Comparison of ENCODE assay signal across 9 cellular contexts in the genomic region with DNA sequence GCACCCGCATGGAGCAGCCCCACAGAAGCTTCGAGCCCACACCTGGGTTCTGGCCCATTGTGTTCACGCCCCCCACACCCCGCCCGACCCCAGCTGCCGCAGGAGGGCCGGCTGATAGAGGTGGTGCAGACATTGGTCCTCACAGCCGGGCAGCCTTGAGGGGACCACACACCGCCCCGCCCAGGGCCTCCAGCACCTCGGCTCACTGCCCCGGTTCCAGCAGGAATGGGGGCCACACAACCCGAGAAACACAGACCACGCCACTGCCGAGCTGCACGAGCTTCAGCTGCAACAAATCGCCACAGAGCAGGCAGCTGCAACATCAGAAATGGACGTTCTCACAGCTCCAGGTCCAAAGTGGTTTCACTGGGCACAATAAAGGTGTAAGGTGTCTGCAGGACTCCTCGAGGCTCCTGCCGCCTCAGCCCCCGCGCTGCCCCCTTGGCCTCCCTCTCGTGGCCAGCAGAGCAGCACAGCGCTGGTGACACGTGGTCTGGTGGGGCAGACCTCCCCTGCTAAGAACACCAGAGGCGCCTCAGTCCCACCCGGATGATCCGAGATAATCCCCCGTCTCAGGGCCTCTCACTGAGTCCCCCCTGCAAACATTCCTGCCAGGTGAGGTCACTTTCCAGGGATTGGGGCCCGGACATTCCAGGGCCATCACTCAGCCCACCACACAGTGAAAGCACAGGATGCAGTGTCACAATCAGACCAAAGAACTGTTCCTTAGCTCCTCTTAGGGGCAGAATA.
DNase-seq lines count a peak whose midpoint lies in the region; ATAC-seq and TF ChIP-seq lines count a peak whose summit lies in the region.
"Had no signal": no experiment of that assay in that cellular context is flagged by ENCODE, and none has a peak within 500 bp of the region (broad histone marks: within the 10 kb centered on the region; RNA-seq: fewer than 3 reads in every experiment).

No MANE protein-coding gene starts in this region.

- H2AFZ ChIP-seq in fibroblast of lung (ENCODE audit: low read length), result no peak overlapping the region

- in situ Hi-C loops in Caki2 (cut with HindIII; ENCODE audit: low pct_unique_long_range_greater_than_20kb, low sequenced_read_pairs), result no loop called here

- peak overlapping the region; percentile 46 for H3K27ac ChIP-seq in fibroblast of lung (ENCODE audit: insufficient read depth, low read length)

- H3K9ac ChIP-seq in NT2/D1 (ENCODE audit: insufficient read length, low read depth) (peak overlapping the region; percentile 79), fibroblast of lung (ENCODE audit: insufficient read depth, low read length) (no peak overlapping the region)

- H3K4me1 ChIP-seq in NT2/D1 (ENCODE audit: insufficient read depth, insufficient read length) (peaks cover 35% of the 10 kb centered on the region), fibroblast of lung (ENCODE audit: control insufficient read depth, extremely low read depth, insufficient read depth, low read length) (peaks cover 12% of the 10 kb centered on the region)

- no peak overlapping the region for H3K4me3 Mint-ChIP-seq in osteocyte (ENCODE audit: unreplicated experiment)

- ATAC-seq in HG03469 (IDR thresholded peaks at IDR 0.05; ENCODE audit: unreplicated experiment), result no peak

- H3K79me2 ChIP-seq in fibroblast of lung (ENCODE audit: control insufficient read depth, insufficient read depth, low read length), result no peaks in the 10 kb centered on the region

- H3K4me2 ChIP-seq in fibroblast of lung (ENCODE audit: extremely low read depth, insufficient read depth, low read length), result peak overlapping the region; percentile 44

- H3K4me3 ChIP-seq in NT2/D1 (ENCODE audit: insufficient read length, low read depth) (no peak overlapping the region), fibroblast of lung (replicated peaks in 1 of 4; ENCODE audit: control extremely low read depth in 1 of 4, insufficient read depth in 1 of 4, low read depth in 3 of 4, low read length in 4 of 4) (no peak overlapping the region)

- peaks cover 52% of the 10 kb centered on the region for H3K4me1 Mint-ChIP-seq in osteocyte (ENCODE audit: unreplicated experiment)

- no peaks in the 10 kb centered on the region for H4K20me1 ChIP-seq in fibroblast of lung (ENCODE audit: control insufficient read depth, extremely low read depth, insufficient read depth, low read length)

- no peaks in the 10 kb centered on the region for H3K36me3 ChIP-seq in NT2/D1 (ENCODE audit: insufficient read depth, insufficient read length, low read length)
- no peaks in the 10 kb centered on the region for H3K36me3 ChIP-seq in fibroblast of lung (ENCODE audit: control insufficient read depth, insufficient read depth, low read length)

- H3K27me3 Mint-ChIP-seq in osteocyte (ENCODE audit: unreplicated experiment), result no peaks in the 10 kb centered on the region

- peaks cover 9% of the 10 kb centered on the region for H3K9me3 Mint-ChIP-seq in osteocyte (ENCODE audit: unreplicated experiment)

- peaks cover 15% of the 10 kb centered on the region for H3K9me3 ChIP-seq in NT2/D1 (ENCODE audit: insufficient read depth, low read length)
- H3K9me3 ChIP-seq in fibroblast of lung (ENCODE audit: control insufficient read depth, insufficient read depth, low read depth, low read length), result no peaks in the 10 kb centered on the region

- H3K27me3 ChIP-seq in NT2/D1 (ENCODE audit: insufficient read depth, insufficient read length) (peaks cover 3% of the 10 kb centered on the region), fibroblast of lung (ENCODE audit: control insufficient read depth, insufficient read depth, low read length) (no peaks in the 10 kb centered on the region)

- TF ChIP-seq CTCF in fibroblast of lung (conservative IDR thresholded peaks at IDR 0.05 in 1 of 2, IDR thresholded peaks at IDR 0.05 in 1 of 2; ENCODE audit: low read depth in 1 of 2, low read length in 2 of 2), result no peak
- peak; percentile 15 for TF ChIP-seq CTCF in osteocyte (IDR thresholded peaks at IDR 0.05)

- no peaks in the 10 kb centered on the region for H3K36me3 Mint-ChIP-seq in osteocyte (ENCODE audit: unreplicated experiment)

- H3K27ac Mint-ChIP-seq in osteocyte (ENCODE audit: unreplicated experiment), result no peak overlapping the region

- DNase-seq in Caki2 (ENCODE audit: low read depth) (peak; percentile 92), NT2/D1 (ENCODE audit: low read depth, low spot score) (peak; percentile 98), fibroblast of lung (ENCODE audit: low read depth in 2 of 2) (peak; percentile 77 to 91), osteocyte (ENCODE audit: extremely low spot score, unreplicated experiment) (no peak), NCI-H2029 (lab: John Stamatoyannopoulos, UW) (no peak)
- DNase-seq in stimulated activated CD8-positive, alpha-beta memory T cell treated with anti-CD3 and anti-CD28 coated beads, Interleukin-4, amount 100 ng/mL, for 48 hours, result no peak
- no peak for DNase-seq in stimulated activated CD4-positive, alpha-beta T cell treated with anti-CD3 and anti-CD28 coated beads, Interleukin-4, amount 100 ng/mL, for 1 hour
- DNase-seq: activated CD4-positive, CD25-positive, alpha-beta regulatory T cell had no signal

Comparison
In these comparisons a context has a peak if more than half of its experiments do, and no peak if none do; other contexts are left out.
1. DNase-seq: peak in Caki2 (single experiment), NT2/D1 (single experiment) and fibroblast of lung (2 of 2); none in osteocyte (single experiment), NCI-H2029 (single experiment), stimulated activated CD8-positive, alpha-beta memory T cell treated with anti-CD3 and anti-CD28 coated beads, Interleukin-4, amount 100 ng/mL, for 48 hours (single experiment) and stimulated activated CD4-positive, alpha-beta T cell treated with anti-CD3 and anti-CD28 coated beads, Interleukin-4, amount 100 ng/mL, for 1 hour (single experiment).